In genomic region chr2:69386789-69387734, GRCh38 we compare ENCODE assay signal across 1 cellular context.
TF ChIP-seq lines count a peak whose summit lies in the region.

TSS of gene GFPT1 (minus strand) at chr2:69387227. CDS start at chr2:69387071, 156 bp downstream.

TF ChIP-seq in HEK293, 187 proteins besides CTCF, POLR2A, EP300 and RAD21 (continued from another document):
- TF ChIP-seq ZBTB10 (tag by site-specific recombination; IDR thresholded peaks at IDR 0.05) (peak; percentile 54; the same call in 1 of the 2 replicates), ZBTB8A (tag by site-specific recombination; IDR thresholded peaks at IDR 0.05) (peak; percentile 94), ZBTB20 (tag by site-specific recombination; IDR thresholded peaks at IDR 0.05) (peak; percentile 87; the same call in 1 of the 2 replicates), ZNF202 (tag by site-specific recombination; IDR thresholded peaks at IDR 0.05; ENCODE audit: borderline replicate concordance) (no peak), ZXDB (tag by site-specific recombination; IDR thresholded peaks at IDR 0.05) (peak; percentile 25; the same call in 1 of the 2 replicates), ZNF76 (tag by site-specific recombination; IDR thresholded peaks at IDR 0.05; ENCODE audit: borderline replicate concordance, low read depth) (peak; percentile 31), ZNF114 (tag by site-specific recombination; IDR thresholded peaks at IDR 0.05) (no peak), ZNF133 (tag by site-specific recombination; IDR thresholded peaks at IDR 0.05) (no peak), ZNF362 (tag by site-specific recombination; IDR thresholded peaks at IDR 0.05) (no peak), ZSCAN23 (tag by site-specific recombination; IDR thresholded peaks at IDR 0.05) (no peak), ZNF274 (IDR thresholded peaks at IDR 0.05; ENCODE audit: low read length) (no peak), ZNF274 (tag by site-specific recombination; IDR thresholded peaks at IDR 0.05; ENCODE audit: borderline replicate concordance) (no peak), SETDB1 (IDR thresholded peaks at IDR 0.05; ENCODE audit: insufficient read length, low read length) (no peak), TRIM28 (IDR thresholded peaks at IDR 0.05; ENCODE audit: borderline replicate concordance, low read length) (no peak), ZBTB17 (tag by site-specific recombination; IDR thresholded peaks at IDR 0.05) (peak; percentile 49; the same call in 1 of the 2 replicates), ZNF366 (tag by site-specific recombination; conservative IDR thresholded peaks at IDR 0.05) (peak; percentile 44; the same call in 1 of the 2 replicates), SP3 (tag by site-specific recombination; IDR thresholded peaks at IDR 0.05) (peak; percentile 59), ZBTB44 (tag by site-specific recombination; IDR thresholded peaks at IDR 0.05) (0 out of 2 replicates have a peak, but pooled peaks have one; percentile 32), IKZF3 (tag by site-specific recombination; IDR thresholded peaks at IDR 0.05) (peak; percentile 79), ZNF548 (tag by site-specific recombination; IDR thresholded peaks at IDR 0.05) (no peak), KLF8 (tag by site-specific recombination; IDR thresholded peaks at IDR 0.05) (peak; percentile 75; the same call in 1 of the 2 replicates), ZNF837 (tag by site-specific recombination; IDR thresholded peaks at IDR 0.05) (no peak), ZNF335 (tag by site-specific recombination; conservative IDR thresholded peaks at IDR 0.05) (peak; percentile 51), HIC1 (tag by site-specific recombination; IDR thresholded peaks at IDR 0.05) (peak; percentile 78; the same call in 1 of the 2 replicates), GLIS1 (tag by site-specific recombination; IDR thresholded peaks at IDR 0.05) (peak; percentile 74), ZSCAN16 (tag by site-specific recombination; IDR thresholded peaks at IDR 0.05) (no peak), ZBTB26 (tag by site-specific recombination; optimal IDR thresholded peaks at IDR 0.05) (peak; percentile 86), ZNF248 (tag by site-specific recombination; IDR thresholded peaks at IDR 0.05) (no peak), ZNF398 (tag by site-specific recombination; IDR thresholded peaks at IDR 0.05) (peak; percentile 76), ZSCAN5A (tag by site-specific recombination; IDR thresholded peaks at IDR 0.05) (no peak), ZNF521 (tag by site-specific recombination; IDR thresholded peaks at IDR 0.05) (no peak), ZNF10 (tag by site-specific recombination; IDR thresholded peaks at IDR 0.05) (no peak), HOXC10 (CRISPR knock-in tag; IDR thresholded peaks at IDR 0.05) (peak; percentile 38; the same call in 1 of the 2 replicates), KLF10 (tag by site-specific recombination; IDR thresholded peaks at IDR 0.05) (peak; percentile 66; the same call in 1 of the 2 replicates), PBX3 (CRISPR knock-in tag; IDR thresholded peaks at IDR 0.05) (peak; percentile 98), ATF2 (tag by site-specific recombination; IDR thresholded peaks at IDR 0.05; ENCODE audit: low read depth) (no peak), KLF16 (tag by site-specific recombination; IDR thresholded peaks at IDR 0.05) (peak; percentile 99)
